ENCODE assay signal across 1 cellular context in the genomic region with DNA sequence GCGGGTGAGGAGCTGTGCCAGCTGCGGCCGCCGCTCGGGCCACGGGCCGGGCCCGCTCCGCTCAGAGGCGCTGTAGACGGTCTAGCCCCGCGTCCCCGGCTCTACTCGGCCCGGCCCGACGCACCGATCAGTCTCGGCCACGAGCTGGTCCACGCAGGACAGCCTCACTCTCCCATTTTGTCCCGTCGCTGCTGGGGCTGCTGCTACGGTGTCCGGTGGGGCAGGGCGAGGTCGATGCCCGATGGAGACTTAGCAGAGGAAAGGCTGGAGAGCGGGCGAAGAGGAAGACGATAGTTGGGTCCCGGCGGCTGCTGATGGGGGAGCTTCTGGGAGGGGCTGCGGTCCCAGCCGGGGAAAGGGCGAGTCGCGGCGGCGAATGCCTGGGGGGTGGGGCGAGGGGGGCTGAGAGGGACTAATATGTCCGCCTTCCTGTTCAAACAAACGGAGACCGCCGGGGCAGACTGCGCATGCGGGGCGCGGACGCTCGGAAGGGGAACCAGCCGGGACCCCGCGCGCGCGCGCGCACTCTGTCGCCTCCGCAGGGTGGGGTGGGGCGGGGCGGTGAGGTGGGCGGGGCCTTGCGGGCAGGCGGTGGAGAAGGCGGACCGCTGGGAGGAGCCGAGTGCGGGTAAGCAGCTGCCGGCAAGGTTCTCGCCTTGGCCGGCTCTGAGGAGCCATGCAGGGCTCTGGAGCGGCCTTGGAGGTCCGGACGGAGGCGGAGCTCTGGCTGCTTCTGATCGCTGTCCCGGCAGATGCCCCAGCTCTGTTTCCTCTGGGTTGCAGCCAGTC.
TF ChIP-seq lines count a peak whose summit lies in the region.

ROCK1 (minus strand) TSS at position 463 of the 789 bp plus-strand sequence. CDS start 903 bp downstream, outside the sequence.

TF ChIP-seq in HEK293, 187 proteins besides CTCF, POLR2A, EP300 and RAD21 (continued from another document and continues in another):
- TF ChIP-seq ZNF140 (tag by site-specific recombination; IDR thresholded peaks at IDR 0.05), result no peak
- TF ChIP-seq ELK4 (IDR thresholded peaks at IDR 0.05; ENCODE audit: borderline replicate concordance, low read depth, low read length), result no peak
- no peak for TF ChIP-seq GFI1B (tag by site-specific recombination; IDR thresholded peaks at IDR 0.05)
- TF ChIP-seq ZNF132 (tag by site-specific recombination; IDR thresholded peaks at IDR 0.05; ENCODE audit: borderline replicate concordance), result no peak
- no peak for TF ChIP-seq ZNF114 (tag by site-specific recombination; IDR thresholded peaks at IDR 0.05)
- TF ChIP-seq, protein P1, sequence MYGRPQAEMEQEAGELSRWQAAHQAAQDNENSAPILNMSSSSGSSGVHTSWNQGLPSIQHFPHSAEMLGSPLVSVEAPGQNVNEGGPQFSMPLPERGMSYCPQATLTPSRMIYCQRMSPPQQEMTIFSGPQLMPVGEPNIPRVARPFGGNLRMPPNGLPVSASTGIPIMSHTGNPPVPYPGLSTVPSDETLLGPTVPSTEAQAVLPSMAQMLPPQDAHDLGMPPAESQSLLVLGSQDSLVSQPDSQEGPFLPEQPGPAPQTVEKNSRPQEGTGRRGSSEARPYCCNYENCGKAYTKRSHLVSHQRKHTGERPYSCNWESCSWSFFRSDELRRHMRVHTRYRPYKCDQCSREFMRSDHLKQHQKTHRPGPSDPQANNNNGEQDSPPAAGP (tag by site-specific recombination; IDR thresholded peaks at IDR 0.05), result no peak
- TF ChIP-seq ZNF248 (tag by site-specific recombination; IDR thresholded peaks at IDR 0.05), result no peak
- TF ChIP-seq ZNF366 (tag by site-specific recombination; conservative IDR thresholded peaks at IDR 0.05), result no peak
- TF ChIP-seq, protein P2, sequence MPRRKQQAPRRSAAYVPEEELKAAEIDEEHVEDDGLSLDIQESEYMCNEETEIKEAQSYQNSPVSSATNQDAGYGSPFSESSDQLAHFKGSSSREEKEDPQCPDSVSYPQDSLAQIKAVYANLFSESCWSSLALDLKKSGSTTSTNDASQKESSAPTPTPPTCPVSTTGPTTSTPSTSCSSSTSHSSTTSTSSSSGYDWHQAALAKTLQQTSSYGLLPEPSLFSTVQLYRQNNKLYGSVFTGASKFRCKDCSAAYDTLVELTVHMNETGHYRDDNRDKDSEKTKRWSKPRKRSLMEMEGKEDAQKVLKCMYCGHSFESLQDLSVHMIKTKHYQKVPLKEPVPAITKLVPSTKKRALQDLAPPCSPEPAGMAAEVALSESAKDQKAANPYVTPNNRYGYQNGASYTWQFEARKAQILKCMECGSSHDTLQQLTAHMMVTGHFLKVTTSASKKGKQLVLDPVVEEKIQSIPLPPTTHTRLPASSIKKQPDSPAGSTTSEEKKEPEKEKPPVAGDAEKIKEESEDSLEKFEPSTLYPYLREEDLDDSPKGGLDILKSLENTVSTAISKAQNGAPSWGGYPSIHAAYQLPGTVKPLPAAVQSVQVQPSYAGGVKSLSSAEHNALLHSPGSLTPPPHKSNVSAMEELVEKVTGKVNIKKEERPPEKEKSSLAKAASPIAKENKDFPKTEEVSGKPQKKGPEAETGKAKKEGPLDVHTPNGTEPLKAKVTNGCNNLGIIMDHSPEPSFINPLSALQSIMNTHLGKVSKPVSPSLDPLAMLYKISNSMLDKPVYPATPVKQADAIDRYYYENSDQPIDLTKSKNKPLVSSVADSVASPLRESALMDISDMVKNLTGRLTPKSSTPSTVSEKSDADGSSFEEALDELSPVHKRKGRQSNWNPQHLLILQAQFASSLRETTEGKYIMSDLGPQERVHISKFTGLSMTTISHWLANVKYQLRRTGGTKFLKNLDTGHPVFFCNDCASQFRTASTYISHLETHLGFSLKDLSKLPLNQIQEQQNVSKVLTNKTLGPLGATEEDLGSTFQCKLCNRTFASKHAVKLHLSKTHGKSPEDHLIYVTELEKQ (tag by site-specific recombination; IDR thresholded peaks at IDR 0.05; ENCODE audit: borderline replicate concordance), result no peak
- peak; percentile 1; the same call in 1 of the 2 replicates for TF ChIP-seq ZBTB20 (tag by site-specific recombination; IDR thresholded peaks at IDR 0.05)
- TF ChIP-seq, protein P3, sequence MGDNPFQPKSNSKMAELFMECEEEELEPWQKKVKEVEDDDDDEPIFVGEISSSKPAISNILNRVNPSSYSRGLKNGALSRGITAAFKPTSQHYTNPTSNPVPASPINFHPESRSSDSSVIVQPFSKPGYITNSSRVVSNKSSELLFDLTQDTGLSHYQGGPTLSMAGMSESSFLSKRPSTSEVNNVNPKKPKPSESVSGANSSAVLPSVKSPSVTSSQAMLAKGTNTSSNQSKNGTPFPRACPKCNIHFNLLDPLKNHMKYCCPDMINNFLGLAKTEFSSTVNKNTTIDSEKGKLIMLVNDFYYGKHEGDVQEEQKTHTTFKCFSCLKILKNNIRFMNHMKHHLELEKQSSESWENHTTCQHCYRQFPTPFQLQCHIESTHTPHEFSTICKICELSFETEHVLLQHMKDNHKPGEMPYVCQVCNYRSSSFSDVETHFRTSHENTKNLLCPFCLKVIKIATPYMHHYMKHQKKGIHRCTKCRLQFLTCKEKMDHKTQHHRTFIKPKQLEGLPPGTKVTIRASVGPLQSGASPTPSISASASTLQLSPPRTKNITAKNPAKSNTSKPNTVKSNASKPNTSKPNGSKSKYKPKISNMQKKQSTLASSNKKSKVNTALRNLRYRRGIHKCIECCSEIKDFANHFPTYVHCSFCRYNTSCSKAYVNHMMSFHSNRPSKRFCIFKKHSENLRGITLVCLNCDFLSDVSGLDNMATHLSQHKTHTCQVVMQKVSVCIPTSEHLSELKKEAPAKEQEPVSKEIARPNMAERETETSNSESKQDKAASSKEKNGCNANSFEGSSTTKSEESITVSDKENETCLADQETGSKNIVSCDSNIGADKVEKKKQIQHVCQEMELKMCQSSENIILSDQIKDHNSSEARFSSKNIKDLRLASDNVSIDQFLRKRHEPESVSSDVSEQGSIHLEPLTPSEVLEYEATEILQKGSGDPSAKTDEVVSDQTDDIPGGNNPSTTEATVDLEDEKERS (tag by site-specific recombination; IDR thresholded peaks at IDR 0.05), result no peak
- 0 out of 2 replicates have a peak, but pooled peaks have one; percentile 38 for TF ChIP-seq ZNF391 (tag by site-specific recombination; IDR thresholded peaks at IDR 0.05; ENCODE audit: borderline replicate concordance, low read depth)
- no peak for TF ChIP-seq BCL11A (tag by site-specific recombination; IDR thresholded peaks at IDR 0.05; ENCODE audit: low read depth)
- TF ChIP-seq ZSCAN16 (tag by site-specific recombination; IDR thresholded peaks at IDR 0.05), result 0 out of 2 replicates have a peak, but pooled peaks have one; percentile 7
- no peak for TF ChIP-seq ZNF169 (tag by site-specific recombination; IDR thresholded peaks at IDR 0.05)
- TF ChIP-seq ZNF585B (tag by site-specific recombination; IDR thresholded peaks at IDR 0.05), result no peak
- no peak for TF ChIP-seq ZNF121 (tag by site-specific recombination; IDR thresholded peaks at IDR 0.05)
- TF ChIP-seq ZNF677 (tag by site-specific recombination; IDR thresholded peaks at IDR 0.05), result no peak
- TF ChIP-seq ZNF214 (tag by site-specific recombination; IDR thresholded peaks at IDR 0.05; ENCODE audit: borderline replicate concordance), result no peak
- TF ChIP-seq ZEB2 (tag by site-specific recombination; IDR thresholded peaks at IDR 0.05), result no peak
- no peak for TF ChIP-seq ZFP3 (tag by site-specific recombination; IDR thresholded peaks at IDR 0.05; ENCODE audit: low read depth)
- TF ChIP-seq ZNF621 (tag by site-specific recombination; IDR thresholded peaks at IDR 0.05), result no peak
- no peak for TF ChIP-seq SCRT2 (tag by site-specific recombination; IDR thresholded peaks at IDR 0.05)
- TF ChIP-seq ZNF501 (tag by site-specific recombination; IDR thresholded peaks at IDR 0.05), result peak; percentile 92
- no peak for TF ChIP-seq ZNF37A (tag by site-specific recombination; IDR thresholded peaks at IDR 0.05)
- peak; percentile 69 for TF ChIP-seq FEZF1 (tag by site-specific recombination; IDR thresholded peaks at IDR 0.05)
- peak; percentile 21; the same call in 1 of the 2 replicates for TF ChIP-seq ZNF2 (tag by site-specific recombination; IDR thresholded peaks at IDR 0.05)
- no peak for TF ChIP-seq ZNF433 (tag by site-specific recombination; IDR thresholded peaks at IDR 0.05; ENCODE audit: low read depth)
- no peak for TF ChIP-seq ZNF10 (tag by site-specific recombination; IDR thresholded peaks at IDR 0.05)
- TF ChIP-seq HIC1 (tag by site-specific recombination; IDR thresholded peaks at IDR 0.05), result peak; percentile 42; the same call in 1 of the 2 replicates
- TF ChIP-seq ZBTB7A (tag by site-specific recombination; IDR thresholded peaks at IDR 0.05; ENCODE audit: low read depth), result no peak
- TF ChIP-seq ZBTB8A (tag by site-specific recombination; IDR thresholded peaks at IDR 0.05), result peak; percentile 52
- TF ChIP-seq SP2 (tag by site-specific recombination; IDR thresholded peaks at IDR 0.05), result peak; percentile 61
- TF ChIP-seq ZNF416 (tag by site-specific recombination; IDR thresholded peaks at IDR 0.05), result no peak
- no peak for TF ChIP-seq ZNF473 (tag by site-specific recombination; IDR thresholded peaks at IDR 0.05)
- no peak for TF ChIP-seq ZNF514 (tag by site-specific recombination; IDR thresholded peaks at IDR 0.05)
- TF ChIP-seq ZNF654 (tag by site-specific recombination; IDR thresholded peaks at IDR 0.05; ENCODE audit: low read depth), result no peak
- TF ChIP-seq ZNF404 (tag by site-specific recombination; IDR thresholded peaks at IDR 0.05), result no peak
- TF ChIP-seq ZNF707 (tag by site-specific recombination; IDR thresholded peaks at IDR 0.05), result no peak
- no peak for TF ChIP-seq ZBTB49 (tag by site-specific recombination; IDR thresholded peaks at IDR 0.05; ENCODE audit: low read depth)
- no peak for TF ChIP-seq EGR2 (tag by site-specific recombination; IDR thresholded peaks at IDR 0.05; ENCODE audit: low read depth)
- no peak for TF ChIP-seq ZNF670 (tag by site-specific recombination; IDR thresholded peaks at IDR 0.05; ENCODE audit: low read depth)
- no peak for TF ChIP-seq ZNF157 (tag by site-specific recombination; IDR thresholded peaks at IDR 0.05)
- TF ChIP-seq ZBTB48 (tag by site-specific recombination; IDR thresholded peaks at IDR 0.05), result peak; percentile 49; the same call in 1 of the 2 replicates
- no peak for TF ChIP-seq ZNF211 (tag by site-specific recombination; IDR thresholded peaks at IDR 0.05; ENCODE audit: low read depth)
- no peak for TF ChIP-seq ZNF266 (tag by site-specific recombination; IDR thresholded peaks at IDR 0.05; ENCODE audit: low read depth)
- 0 out of 2 replicates have a peak, but pooled peaks have one; percentile 37 for TF ChIP-seq ZNF580 (tag by site-specific recombination; IDR thresholded peaks at IDR 0.05)
- no peak for TF ChIP-seq ZSCAN23 (tag by site-specific recombination; IDR thresholded peaks at IDR 0.05)
- TF ChIP-seq ZNF274 (IDR thresholded peaks at IDR 0.05; ENCODE audit: low read length), result no peak
- no peak for TF ChIP-seq ZNF274 (tag by site-specific recombination; IDR thresholded peaks at IDR 0.05; ENCODE audit: borderline replicate concordance)
- TF ChIP-seq ZNF548 (tag by site-specific recombination; IDR thresholded peaks at IDR 0.05), result no peak
- TF ChIP-seq, protein P4, sequence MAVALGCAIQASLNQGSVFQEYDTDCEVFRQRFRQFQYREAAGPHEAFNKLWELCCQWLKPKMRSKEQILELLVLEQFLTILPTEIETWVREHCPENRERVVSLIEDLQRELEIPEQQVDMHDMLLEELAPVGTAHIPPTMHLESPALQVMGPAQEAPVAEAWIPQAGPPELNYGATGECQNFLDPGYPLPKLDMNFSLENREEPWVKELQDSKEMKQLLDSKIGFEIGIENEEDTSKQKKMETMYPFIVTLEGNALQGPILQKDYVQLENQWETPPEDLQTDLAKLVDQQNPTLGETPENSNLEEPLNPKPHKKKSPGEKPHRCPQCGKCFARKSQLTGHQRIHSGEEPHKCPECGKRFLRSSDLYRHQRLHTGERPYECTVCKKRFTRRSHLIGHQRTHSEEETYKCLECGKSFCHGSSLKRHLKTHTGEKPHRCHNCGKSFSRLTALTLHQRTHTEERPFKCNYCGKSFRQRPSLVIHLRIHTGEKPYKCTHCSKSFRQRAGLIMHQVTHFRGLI (tag by site-specific recombination; IDR thresholded peaks at IDR 0.05), result no peak
